Comparison of ENCODE assay signal across 17 cellular contexts in the genomic region with DNA sequence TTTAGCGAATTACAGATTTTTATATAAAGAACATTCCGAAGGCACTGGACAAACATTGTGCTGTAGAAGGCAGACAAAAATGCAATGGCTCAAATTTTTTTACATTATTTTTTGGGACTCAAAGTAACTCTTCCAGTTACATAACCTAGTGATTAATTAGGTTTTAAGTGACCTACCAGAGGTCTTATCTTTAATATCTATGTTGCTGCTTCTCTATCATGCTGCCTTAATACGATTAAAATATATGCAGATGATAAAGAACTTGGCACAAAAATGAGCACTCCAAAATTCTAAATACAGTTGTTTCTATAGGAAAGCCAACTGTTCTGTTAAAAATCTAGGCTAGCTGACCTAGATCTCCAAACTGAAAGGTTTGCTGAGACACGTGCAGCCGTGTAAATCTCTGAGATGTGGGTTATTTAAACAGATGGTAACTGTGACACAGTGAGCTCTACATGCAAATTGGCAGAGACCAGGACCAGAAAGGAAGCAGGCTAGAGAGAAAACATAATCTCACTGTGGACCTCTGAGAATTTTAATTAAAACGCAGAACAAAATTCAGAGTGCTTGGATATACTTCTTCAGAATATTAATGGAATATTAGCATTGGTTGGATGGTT.
DNase-seq lines count a peak whose midpoint lies in the region; ATAC-seq and TF ChIP-seq lines count a peak whose summit lies in the region.
"Had no signal": no experiment of that assay in that cellular context is flagged by ENCODE, and none has a peak within 500 bp of the region (broad histone marks: within the 10 kb centered on the region; RNA-seq: fewer than 3 reads in every experiment).

No MANE protein-coding gene starts in this region.

- DNase-seq in putamen (ENCODE audit: low spot score): peak; percentile 39
- DNase-seq in UCSD-AML1 (lab: John Stamatoyannopoulos, UW; ENCODE audit: unreplicated experiment): no peak
- no peak for DNase-seq in NCI-H748 (lab: John Stamatoyannopoulos, UW; ENCODE audit: unreplicated experiment)
- no peak for DNase-seq in islet precursor cell
- DNase-seq: activated CD4-positive, alpha-beta T cell treated with anti-CD3 and anti-CD28 coated beads, Interleukin-2, amount 50 U/mL, for 1 hour; effector CD4-positive, alpha-beta T cell; HFFc6; MV-4-11; stimulated activated naive B cell treated with anti-CD40 and anti-IgM and Interleukin-4, amounts not matched to agents 10 μg/mL and 1 μg/mL and 100 μg/mL, for 72 hours; T1000 had no signal

- H3K27ac ChIP-seq in OCI-LY3 (ENCODE audit: low read length): no peak overlapping the region

- no peak overlapping the region for H3K9ac ChIP-seq in OCI-LY3 (ENCODE audit: low read length)

- peaks cover 52% of the 10 kb centered on the region for H3K4me1 ChIP-seq in OCI-LY3 (ENCODE audit: low read length)

- peaks cover 94% of the 10 kb centered on the region for H3K79me2 ChIP-seq in OCI-LY3 (ENCODE audit: low read length)

- no peaks in the 10 kb centered on the region for H3K9me3 ChIP-seq in OCI-LY3 (ENCODE audit: insufficient read depth, low read length)

- no peak overlapping the region for H2AFZ ChIP-seq in OCI-LY3 (ENCODE audit: low read depth, low read length)

- peaks cover 59% of the 10 kb centered on the region for H4K20me1 ChIP-seq in OCI-LY3 (ENCODE audit: insufficient read depth, low read length)

- no peak for TF ChIP-seq CTCF in OCI-LY3 (IDR thresholded peaks at IDR 0.05; ENCODE audit: low read depth, low read length)

- H3K4me2 ChIP-seq in OCI-LY3 (ENCODE audit: low read length): peak overlapping the region; percentile 37

- ATAC-seq in GM18870 (IDR thresholded peaks at IDR 0.05; ENCODE audit: unreplicated experiment) (peak; percentile 47), HG02870 (IDR thresholded peaks at IDR 0.05; ENCODE audit: unreplicated experiment) (peak; percentile 50)
- ATAC-seq: HepG2; natural killer cell treated with Interleukin-12 subunit alpha and Interleukin-12 subunit beta and Interleukin-15 and Interleukin-18, amount 100 ng/mL, for 72 hours; sciatic nerve; stimulated activated naive B cell treated with anti-CD40 and anti-IgM and Interleukin-4, amounts not matched to agents 10 μg/mL and 1 μg/mL and 100 μg/mL, for 72 hours had no signal

- peaks cover 3% of the 10 kb centered on the region for H3K36me3 ChIP-seq in OCI-LY3 (replicated peaks; ENCODE audit: low read depth, low read length)

- no peaks in the 10 kb centered on the region for H3K27me3 ChIP-seq in OCI-LY3 (ENCODE audit: low read depth, low read length)

- H3K4me3 ChIP-seq in OCI-LY3 (ENCODE audit: low read length): no peak overlapping the region
- H3K4me3 ChIP-seq: lung had no signal
